18 cellular contexts compared by ENCODE assay signal in genomic region chr11:77142091-77142975, GRCh38. TPM values are rescaled to one million over a fixed set of nuclear protein-coding genes. Genes with fewer than 3 reads are reported as not detected.
DNase-seq lines count a peak whose midpoint lies in the region; ATAC-seq, FAIRE-seq and TF ChIP-seq lines count a peak whose summit lies in the region.
"Had no signal": no experiment of that assay in that cellular context is flagged by ENCODE, and none has a peak within 500 bp of the region (broad histone marks: within the 10 kb centered on the region; RNA-seq: fewer than 3 reads in every experiment).

No MANE protein-coding gene starts in this region.

- no peaks in the 10 kb centered on the region for H3K9me3 ChIP-seq in K562 (replicated peaks; ENCODE audit: control insufficient read depth, insufficient read depth, low read depth, low read length)
- H3K9me3 ChIP-seq: prostate gland had no signal

- TF ChIP-seq POLR2A in K562 (conservative IDR thresholded peaks at IDR 0.05) = no peak

- no peak overlapping the region for H3K4me3 Mint-ChIP-seq in activated T-cell treated with anti-CD3 and anti-CD28 coated beads, Interleukin-2, amount 50 U/mL, for 72 hours
- H3K4me3 Mint-ChIP-seq in stimulated activated memory B cell treated with anti-CD40 and anti-IgM and Interleukin-4, amounts not matched to agents 10 μg/mL and 1 μg/mL and 100 μg/mL, for 72 hours = no peak overlapping the region

- peaks cover 13% of the 10 kb centered on the region for H3K4me1 Mint-ChIP-seq in activated T-cell treated with anti-CD3 and anti-CD28 coated beads, Interleukin-2, amount 50 U/mL, for 72 hours (ENCODE audit: low read depth)
- peaks cover 9% of the 10 kb centered on the region for H3K4me1 Mint-ChIP-seq in stimulated activated memory B cell treated with anti-CD40 and anti-IgM and Interleukin-4, amounts not matched to agents 10 μg/mL and 1 μg/mL and 100 μg/mL, for 72 hours

- H3K36me3 Mint-ChIP-seq in activated T-cell treated with anti-CD3 and anti-CD28 coated beads, Interleukin-2, amount 50 U/mL, for 72 hours (ENCODE audit: insufficient read depth in 2 of 2) = no peaks in the 10 kb centered on the region
- no peaks in the 10 kb centered on the region for H3K36me3 Mint-ChIP-seq in stimulated activated memory B cell treated with anti-CD40 and anti-IgM and Interleukin-4, amounts not matched to agents 10 μg/mL and 1 μg/mL and 100 μg/mL, for 72 hours

- in situ Hi-C loops in K562 (cut with MboI) = no loop called here

- H2AFZ ChIP-seq in K562 (ENCODE audit: low read depth, low read length) = no peak overlapping the region

- H3K4me1 ChIP-seq in K562 (replicated peaks in 1 of 2; ENCODE audit: control insufficient read depth in 2 of 2, insufficient read depth in 2 of 2, low read length in 2 of 2) = peaks cover 0 to 6% of the 10 kb centered on the region in 2 experiments; a peak in 2 of 5 replicates
- H3K4me1 ChIP-seq: prostate gland had no signal

- no peak for FAIRE-seq in K562 (lab: Jason Lieb, UNC)
- FAIRE-seq: astrocyte, islet of Langerhans had no signal

- TF ChIP-seq RAD21 in K562 (CRISPR knock-in tag; conservative IDR thresholded peaks at IDR 0.05 in 1 of 2, IDR thresholded peaks at IDR 0.05 in 1 of 2) = no peak

- 10% methylated on average over 11 of the region's 11 CpGs for WGBS in K562 (ENCODE audit: insufficient coverage, low coverage, missing lambda C conversion rate)

- no peak for TF ChIP-seq EP300 in K562 (IDR thresholded peaks at IDR 0.05; ENCODE audit: low read length)

- POLR2A ChIA-PET in K562 (lab: Yijun Ruan, JAX) = interaction anchor here (0.6 to 1.0 kb wide), 2 partner anchors 11 to 28 kb away, joined by 3 to 5 read pairs; no protein-coding TSS in a partner anchor

- DNase-seq in activated T-cell treated with anti-CD3 and anti-CD28 coated beads, Interleukin-2, amount 50 U/mL, for 72 hours = peak; percentile 39 to 47
- no peak for DNase-seq in activated T-cell treated with anti-CD3 and anti-CD28 coated beads, Interleukin-2, amount 50 U/mL, for 1 hour
- peak; percentile 89 for DNase-seq in MV-4-11 (lab: John Stamatoyannopoulos, UW)
- DNase-seq in K562 (ENCODE audit: extremely low read depth in 1 of 4, low spot score in 3 of 4) = no peak
- DNase-seq in NCI-H2196 treated with DMSO at 0.1 percent for 48 hours (lab: John Stamatoyannopoulos, UW; ENCODE audit: unreplicated experiment) = no peak
- DNase-seq in cortex of kidney (lab: John Stamatoyannopoulos, UW) = no peak
- DNase-seq in stimulated activated naive CD4-positive, alpha-beta T cell treated with Interleukin-2 at 50 U/mL for 16 hours (lab: John Stamatoyannopoulos, UW) = no peak
- DNase-seq: DMS79 treated with DMSO at 0.1 percent for 48 hours, foreskin melanocyte, HCEC 1CT, MM.1S, PC-3, T-helper 9 cell had no signal

- H3K4me2 ChIP-seq in K562 (ENCODE audit: insufficient read depth, low read length) = no peak overlapping the region

- no peaks in the 10 kb centered on the region for H3K9me1 ChIP-seq in K562 (ENCODE audit: control insufficient read depth, insufficient read depth, low read length)

- no peak overlapping the region for H3K27ac Mint-ChIP-seq in activated T-cell treated with anti-CD3 and anti-CD28 coated beads, Interleukin-2, amount 50 U/mL, for 72 hours
- no peak overlapping the region for H3K27ac Mint-ChIP-seq in stimulated activated memory B cell treated with anti-CD40 and anti-IgM and Interleukin-4, amounts not matched to agents 10 μg/mL and 1 μg/mL and 100 μg/mL, for 72 hours

- CTCF ChIA-PET in K562 (lab: Yijun Ruan, JAX; ENCODE audit: low intra/inter-chr PET ratio) = no interaction called here

- no peak overlapping the region for H3K27ac ChIP-seq in K562 (ENCODE audit: extremely low read depth, low read depth, low read length)
- H3K27ac ChIP-seq: prostate gland had no signal

- H3K79me2 ChIP-seq in K562 (ENCODE audit: control insufficient read depth, insufficient read depth, low read length) = no peaks in the 10 kb centered on the region

- H3K36me3 ChIP-seq in K562 (ENCODE audit: control insufficient read depth, insufficient read depth, low read length) = no peaks in the 10 kb centered on the region
- H3K36me3 ChIP-seq: prostate gland had no signal

- peak; percentile 79 to 85 for ATAC-seq in activated T-cell treated with anti-CD3 and anti-CD28 coated beads, Interleukin-2, amount 50 U/mL, for 72 hours (replicated peaks in 1 of 2)
- ATAC-seq in K562 = no peak
- ATAC-seq in stimulated activated memory B cell treated with anti-CD40 and anti-IgM and Interleukin-4, amounts not matched to agents 10 μg/mL and 1 μg/mL and 100 μg/mL, for 72 hours = peak; percentile 55
- ATAC-seq: PC-3 had no signal

- intact Hi-C loops in K562 (cut with micrococcal nuclease) = no loop called here

- no TSS peak for BruUV-seq in K562 (replicated peaks; lab: Mats Ljungman, UMichigan)

- H3K27me3 ChIP-seq in K562 (ENCODE audit: control insufficient read depth in 2 of 2, insufficient read depth in 2 of 2, low read length in 2 of 2) = peaks cover 12 to 56% of the 10 kb centered on the region in 2 experiments; a peak in 4 of 5 replicates

- H3K27me3 Mint-ChIP-seq in activated T-cell treated with anti-CD3 and anti-CD28 coated beads, Interleukin-2, amount 50 U/mL, for 72 hours (ENCODE audit: low read depth) = peaks cover 12% of the 10 kb centered on the region
- H3K27me3 Mint-ChIP-seq in stimulated activated memory B cell treated with anti-CD40 and anti-IgM and Interleukin-4, amounts not matched to agents 10 μg/mL and 1 μg/mL and 100 μg/mL, for 72 hours = peaks cover 48% of the 10 kb centered on the region

- 0 out of 2 replicates have a peak, but pooled peaks cover 4% of the 10 kb centered on the region for H4K20me1 ChIP-seq in K562 (replicated peaks; ENCODE audit: control insufficient read depth, insufficient read depth, low read length)

- no peak overlapping the region for H3K4me3 ChIP-seq in K562
- H3K4me3 ChIP-seq: prostate gland had no signal

- TF ChIP-seq CTCF in K562 (IDR thresholded peaks at IDR 0.05 in 2 of 3, conservative IDR thresholded peaks at IDR 0.05 in 1 of 3; ENCODE audit: insufficient read depth in 2 of 3, low read depth in 1 of 3, low read length in 3 of 3) = no peak

- H3K9ac ChIP-seq in K562 (ENCODE audit: insufficient read depth in 1 of 2, low read depth in 2 of 2, low read length in 2 of 2) = no peak overlapping the region

- H3K9me3 Mint-ChIP-seq in activated T-cell treated with anti-CD3 and anti-CD28 coated beads, Interleukin-2, amount 50 U/mL, for 72 hours = no peaks in the 10 kb centered on the region
- no peaks in the 10 kb centered on the region for H3K9me3 Mint-ChIP-seq in stimulated activated memory B cell treated with anti-CD40 and anti-IgM and Interleukin-4, amounts not matched to agents 10 μg/mL and 1 μg/mL and 100 μg/mL, for 72 hours

TF ChIP-seq in K562, 482 proteins besides CTCF, POLR2A, EP300 and RAD21:
- TF ChIP-seq SPI1 (IDR thresholded peaks at IDR 0.05; ENCODE audit: borderline replicate concordance, low read depth, low read length) = peak; percentile 66; the same call in 1 of the 2 replicates
- TF ChIP-seq FOXA1 (IDR thresholded peaks at IDR 0.05; ENCODE audit: borderline replicate concordance) = no peak

RNA-seq across cellular contexts. Expression of gene MYO7A, which starts 14.3 kb away (rescaled TPM):
- under 1 TPM; 0.29 to 0.42 TPM for total RNA-seq in activated T-cell treated with anti-CD3 and anti-CD28 coated beads, Interleukin-2, amount 50 U/mL, for 72 hours
- total RNA-seq in K562 (2011; cell fraction: chromatin; rRNA removed; ENCODE audit: low replicate concordance) = 1.1 and 2.5 TPM in 2 replicates
- total RNA-seq in K562 (2011; cell fraction: nucleolus; rRNA removed) = 0.79 and 1.0 TPM in 2 replicates
- 0.53 and 0.73 TPM in 2 replicates for total RNA-seq in K562 (2011; cell fraction: nucleoplasm; rRNA removed)
- 0.04 and 0.09 TPM in 2 replicates for total RNA-seq in K562 (2014; rRNA removed)
- total RNA-seq in K562 (2014; rRNA removed; fragmentation: Illumina TruSeq; extraction: Trizol) = 0.04 TPM in 1 of 2 replicates, not detected in the other
- 0.07 TPM in 1 of 2 replicates, not detected in the other for total RNA-seq in K562 (2015; rRNA removed; fragmentation: Illumina TruSeq; extraction: Trizol)
- 0.07 and 0.11 TPM in 2 replicates for total RNA-seq in K562 (2021)
- 0.10 and 0.14 TPM in 2 replicates for polyA plus RNA-seq in K562 (2011; rRNA removed)
- 0.13 and 0.19 TPM in 2 replicates for polyA plus RNA-seq in K562 (2011; cell fraction: cytosol; rRNA removed)
- polyA plus RNA-seq in K562 (2011; cell fraction: nucleus; rRNA removed) = 1.0 and 1.3 TPM in 2 replicates
- 0.04 and 0.35 TPM in 2 replicates for polyA plus RNA-seq in K562 (2012)
- 0.03 and 0.06 TPM in 2 replicates for polyA plus RNA-seq in K562 (2014; fragmentation: Illumina TruSeq; extraction: Trizol)
- under 1 TPM in 1 of 2 experiments, not detected in 1; 0.01 TPM for polyA plus RNA-seq in K562 (2014; fragmentation: Nextera tagmentation; extraction: Ambion mirVana)
- polyA plus RNA-seq in K562 (2014; rRNA removed) = 0.11 TPM in 1 of 2 replicates, not detected in the other
- 0.11 and 0.21 TPM in 2 replicates for polyA minus RNA-seq in K562 (2011; rRNA and poly(A)+ RNA removed)
- not detected in 2 replicates for polyA minus RNA-seq in K562 (2011; cell fraction: cytosol; rRNA and poly(A)+ RNA removed)
- 0.22 and 0.40 TPM in 2 replicates for polyA minus RNA-seq in K562 (2011; cell fraction: nucleus; rRNA and poly(A)+ RNA removed)

RNA-seq across cellular contexts. Expression of gene OMP, which starts 39.7 kb away (rescaled TPM):
- total RNA-seq in activated T-cell treated with anti-CD3 and anti-CD28 coated beads, Interleukin-2, amount 50 U/mL, for 72 hours = not detected
- 2.0 and 3.9 TPM in 2 replicates for total RNA-seq in K562 (2011; cell fraction: chromatin; rRNA removed; ENCODE audit: low replicate concordance)
- total RNA-seq in K562 (2011; cell fraction: nucleolus; rRNA removed) = 2.4 and 4.2 TPM in 2 replicates
- total RNA-seq in K562 (2011; cell fraction: nucleoplasm; rRNA removed) = 1.1 and 1.8 TPM in 2 replicates
- total RNA-seq in K562 (2014; rRNA removed) = not detected in 2 replicates
- total RNA-seq in K562 (2014; rRNA removed; fragmentation: Illumina TruSeq; extraction: Trizol) = not detected in 2 replicates
- not detected in 2 replicates for total RNA-seq in K562 (2015; rRNA removed; fragmentation: Illumina TruSeq; extraction: Trizol)
- total RNA-seq in K562 (2021) = not detected in 2 replicates
- not detected in 2 replicates for polyA plus RNA-seq in K562 (2011; rRNA removed)
- polyA plus RNA-seq in K562 (2011; cell fraction: cytosol; rRNA removed) = not detected in 2 replicates
- polyA plus RNA-seq in K562 (2011; cell fraction: nucleus; rRNA removed) = 0.74 and 0.86 TPM in 2 replicates
- 0.33 TPM in 1 of 2 replicates, not detected in the other for polyA plus RNA-seq in K562 (2012)
- polyA plus RNA-seq in K562 (2014; fragmentation: Illumina TruSeq; extraction: Trizol) = not detected in 2 replicates
- polyA plus RNA-seq in K562 (2014; fragmentation: Nextera tagmentation; extraction: Ambion mirVana) = not detected
- polyA plus RNA-seq in K562 (2014; rRNA removed) = not detected in 2 replicates
- not detected in 2 replicates for polyA minus RNA-seq in K562 (2011; rRNA and poly(A)+ RNA removed)
- not detected in 2 replicates for polyA minus RNA-seq in K562 (2011; cell fraction: cytosol; rRNA and poly(A)+ RNA removed)
- 1.4 TPM in 1 of 2 replicates, not detected in the other for polyA minus RNA-seq in K562 (2011; cell fraction: nucleus; rRNA and poly(A)+ RNA removed)
- total RNA-seq: mononuclear cell, PC-3 had no signal

Comparison
In these comparisons a context has a peak if more than half of its experiments do, and no peak if none do; other contexts are left out.
1. DNase-seq: peak in activated T-cell treated with anti-CD3 and anti-CD28 coated beads, Interleukin-2, amount 50 U/mL, for 72 hours (2 of 2) and MV-4-11 (single experiment); none in activated T-cell treated with anti-CD3 and anti-CD28 coated beads, Interleukin-2, amount 50 U/mL, for 1 hour (single experiment), K562 (0 of 4), NCI-H2196 treated with DMSO at 0.1 percent for 48 hours (single experiment), cortex of kidney (single experiment) and stimulated activated naive CD4-positive, alpha-beta T cell treated with Interleukin-2 at 50 U/mL for 16 hours (single experiment).